ENCODE assay signal across 28 cellular contexts in genomic region chr3:11251807-11252176, GRCh38. TPM values are rescaled to one million over a fixed set of nuclear protein-coding genes. Genes with fewer than 3 reads are reported as not detected.
DNase-seq lines count a peak whose midpoint lies in the region; ATAC-seq, FAIRE-seq and TF ChIP-seq lines count a peak whose summit lies in the region.
"Had no signal": no experiment of that assay in that cellular context is flagged by ENCODE, and none has a peak within 500 bp of the region (broad histone marks: within the 10 kb centered on the region; RNA-seq: fewer than 3 reads in every experiment).

No MANE protein-coding gene starts in this region.

- H3K79me2 ChIP-seq in astrocyte (ENCODE audit: insufficient read depth, low read length) = peaks cover 15% of the 10 kb centered on the region

- intact Hi-C loops in sciatic nerve (cut with DNase I) = no loop called here

- no peak overlapping the region for H3K27ac ChIP-seq in astrocyte (ENCODE audit: low read depth, low read length)
- H3K27ac ChIP-seq: BLaER1 treated with 17β-estradiol and CSF1 and Interleukin-3, amounts not matched to agents 10 nM and 100 nM; breast epithelium; esophagus muscularis mucosa; left lung; Peyer's patch; SJSA1; vagina had no signal

- no peaks in the 10 kb centered on the region for H3K36me3 Mint-ChIP-seq in activated T-cell treated with anti-CD3 and anti-CD28 coated beads, Interleukin-2, amount 50 U/mL, for 4 hours (ENCODE audit: insufficient read depth)
- H3K36me3 Mint-ChIP-seq in T-helper 17 cell (ENCODE audit: low read depth) (no peaks in the 10 kb centered on the region), astrocyte (ENCODE audit: low read depth, unreplicated experiment) (peaks cover 7% of the 10 kb centered on the region)
- H3K36me3 Mint-ChIP-seq: immature natural killer cell, natural killer cell had no signal

- no peak for DNase-seq in activated T-cell treated with anti-CD3 and anti-CD28 coated beads, Interleukin-2, amount 50 U/mL, for 4 hours
- DNase-seq in activated T-cell treated with anti-CD3 and anti-CD28 coated beads, Interleukin-2, amount 50 U/mL, for 48 hours = no peak
- DNase-seq in T-helper 17 cell (no peak), astrocyte (ENCODE audit: low read depth) (no peak), sciatic nerve (ENCODE audit: low spot score) (no peak), NCI-H2171 (lab: John Stamatoyannopoulos, UW) (no peak), NCI-H82 (lab: John Stamatoyannopoulos, UW) (no peak), COLO668 (lab: John Stamatoyannopoulos, UW; ENCODE audit: unreplicated experiment) (no peak)
- DNase-seq: amniotic stem cell; effector CD8-positive, alpha-beta T cell; hippocampal formation; immature natural killer cell; left lung; natural killer cell; NCI-H1436 treated with DMSO at 0.1 percent for 48 hours; NCI-H510A; Peyer's patch; substantia nigra had no signal

- H3K4me2 ChIP-seq in astrocyte (ENCODE audit: low read length) = peak overlapping the region; percentile 25

- H3K4me3 Mint-ChIP-seq in activated T-cell treated with anti-CD3 and anti-CD28 coated beads, Interleukin-2, amount 50 U/mL, for 4 hours = peak overlapping the region; percentile 72
- H3K4me3 Mint-ChIP-seq in T-helper 17 cell = peak overlapping the region; percentile 19
- H3K4me3 Mint-ChIP-seq in astrocyte (ENCODE audit: unreplicated experiment) = no peak overlapping the region
- H3K4me3 Mint-ChIP-seq: immature natural killer cell; natural killer cell; T-helper 1 cell treated with Interleukin-12 subunit alpha and Interleukin-12 subunit beta and Interleukin-4 antibody, amounts not matched to agents 30 μg/mL and 1 μg/mL, for 36 hours had no signal

- TF ChIP-seq CTCF in astrocyte (IDR thresholded peaks at IDR 0.05; ENCODE audit: insufficient read depth, low read depth, low read length) = no peak

- no peak overlapping the region for H3K9ac ChIP-seq in astrocyte (ENCODE audit: low read length)
- H3K9ac ChIP-seq: BLaER1 treated with 17β-estradiol and CSF1 and Interleukin-3, amounts not matched to agents 10 nM and 100 nM had no signal

- H3K9me3 ChIP-seq in T-helper 17 cell (ENCODE audit: control insufficient read depth, low read length, poor library complexity, severe bottlenecking) = no peaks in the 10 kb centered on the region
- H3K9me3 ChIP-seq in astrocyte (ENCODE audit: insufficient read depth, low read depth, low read length) = no peaks in the 10 kb centered on the region
- H3K9me3 ChIP-seq: breast epithelium, esophagus muscularis mucosa, HAP-1, left lung, Peyer's patch, SJSA1, vagina had no signal

- H3K4me1 ChIP-seq in astrocyte (ENCODE audit: insufficient read depth, low read length) = peaks cover 6% of the 10 kb centered on the region
- H3K4me1 ChIP-seq: breast epithelium, esophagus muscularis mucosa, HAP-1, left lung, Peyer's patch, vagina had no signal

- H4K20me1 ChIP-seq in astrocyte (ENCODE audit: insufficient read depth, low read length) = peaks cover 5% of the 10 kb centered on the region

- H3K27me3 Mint-ChIP-seq in activated T-cell treated with anti-CD3 and anti-CD28 coated beads, Interleukin-2, amount 50 U/mL, for 4 hours (ENCODE audit: low read depth) = peaks cover 12% of the 10 kb centered on the region
- H3K27me3 Mint-ChIP-seq in T-helper 17 cell (peaks cover 22% of the 10 kb centered on the region), astrocyte (ENCODE audit: low read depth, unreplicated experiment) (peaks cover 10% of the 10 kb centered on the region)

- peaks cover 20% of the 10 kb centered on the region for H3K4me1 Mint-ChIP-seq in activated T-cell treated with anti-CD3 and anti-CD28 coated beads, Interleukin-2, amount 50 U/mL, for 4 hours (ENCODE audit: low read depth)
- H3K4me1 Mint-ChIP-seq in T-helper 17 cell = peaks cover 19% of the 10 kb centered on the region
- peaks cover 5% of the 10 kb centered on the region for H3K4me1 Mint-ChIP-seq in astrocyte (ENCODE audit: low read depth, unreplicated experiment)
- H3K4me1 Mint-ChIP-seq: immature natural killer cell, natural killer cell had no signal

- H3K27ac Mint-ChIP-seq in T-helper 17 cell (peak overlapping the region; percentile 47), astrocyte (ENCODE audit: unreplicated experiment) (no peak overlapping the region)
- H3K27ac Mint-ChIP-seq: immature natural killer cell; natural killer cell; T-helper 1 cell treated with Interleukin-12 subunit alpha and Interleukin-12 subunit beta and Interleukin-4 antibody, amounts not matched to agents 30 μg/mL and 1 μg/mL, for 36 hours had no signal

- no peak for ATAC-seq in activated T-cell treated with anti-CD3 and anti-CD28 coated beads, Interleukin-2, amount 50 U/mL, for 4 hours
- ATAC-seq in T-helper 17 cell (no peak), sciatic nerve (peak; percentile 79)
- ATAC-seq: left lung, natural killer cell had no signal

- FAIRE-seq in astrocyte (lab: Jason Lieb, UNC) = no peak
- FAIRE-seq: D721Med, frontal cortex had no signal

- no peaks in the 10 kb centered on the region for H3K27me3 ChIP-seq in astrocyte (ENCODE audit: insufficient read depth, low read length)
- H3K27me3 ChIP-seq: BLaER1 treated with 17β-estradiol and CSF1 and Interleukin-3, amounts not matched to agents 10 nM and 100 nM; breast epithelium; esophagus muscularis mucosa; left lung; Peyer's patch; SJSA1; vagina had no signal

- H3K36me3 ChIP-seq in astrocyte (ENCODE audit: insufficient read depth, low read length) = no peaks in the 10 kb centered on the region
- H3K36me3 ChIP-seq: breast epithelium, esophagus muscularis mucosa, HAP-1, left lung, Peyer's patch, vagina had no signal

- H3K9me3 Mint-ChIP-seq in activated T-cell treated with anti-CD3 and anti-CD28 coated beads, Interleukin-2, amount 50 U/mL, for 4 hours = peaks cover 5% of the 10 kb centered on the region
- H3K9me3 Mint-ChIP-seq in astrocyte (ENCODE audit: unreplicated experiment) = peaks cover 4% of the 10 kb centered on the region
- H3K9me3 Mint-ChIP-seq: immature natural killer cell; natural killer cell; T-helper 1 cell treated with Interleukin-12 subunit alpha and Interleukin-12 subunit beta and Interleukin-4 antibody, amounts not matched to agents 30 μg/mL and 1 μg/mL, for 36 hours had no signal

- no peak overlapping the region for H2AFZ ChIP-seq in astrocyte (ENCODE audit: low read depth, low read length)

- no peak overlapping the region for H3K4me3 ChIP-seq in astrocyte (ENCODE audit: insufficient read depth, low read depth, low read length)
- H3K4me3 ChIP-seq: BLaER1 treated with 17β-estradiol and CSF1 and Interleukin-3, amounts not matched to agents 10 nM and 100 nM; breast epithelium; esophagus muscularis mucosa; HAP-1; left lung; Peyer's patch; SJSA1; skin epidermis; vagina had no signal

RNA-seq across cellular contexts. Expression of gene ATG7, which starts 20.4 kb away (rescaled TPM):
- 10 to 100 TPM; 32.6 to 36.6 (median 35.6) TPM for total RNA-seq in activated T-cell treated with anti-CD3 and anti-CD28 coated beads, Interleukin-2, amount 50 U/mL, for 4 hours
- total RNA-seq in T-helper 17 cell (10 to 100 TPM; 34.0 to 36.9 TPM), astrocyte (24.8 and 29.5 TPM in 2 replicates), sciatic nerve (68.9 TPM)
